26 cellular contexts compared by ENCODE assay signal in genomic region chr19:18768046-18768771, GRCh38. TPM values are rescaled to one million over a fixed set of nuclear protein-coding genes. Genes with fewer than 3 reads are reported as not detected.
A peak's percentile ranks its signal among the peaks of the same experiment; 100 is the strongest.
DNase-seq lines count a peak whose midpoint lies in the region; ATAC-seq, FAIRE-seq and TF ChIP-seq lines count a peak whose summit lies in the region.
"Had no signal": no experiment of that assay in that cellular context is flagged by ENCODE, and none has a peak within 500 bp of the region (broad histone marks: within the 10 kb centered on the region; RNA-seq: fewer than 3 reads in every experiment).

No MANE protein-coding gene starts in this region.

- WGBS in SK-N-SH (ENCODE audit: low lambda C conversion rate) = 83% methylated on average over 22 of the region's 30 CpGs
- 52 to 72% (median 63%) methylated on average over 5 to 30 of the region's 30 CpGs for WGBS in stomach, 5 donors
- 77 to 80% (median 80%) methylated on average over 22 to 30 of the region's 30 CpGs for WGBS in ovary, 3 donors

- peak overlapping the region in 1 of 2 experiments; percentile 13; a peak in 1 of 4 replicates for H3K27ac ChIP-seq in SK-N-SH (ENCODE audit: low read depth in 2 of 2, low read length in 1 of 2)
- H3K27ac ChIP-seq in SJCRH30 = peak overlapping the region; percentile 81
- H3K27ac ChIP-seq in kidney (ENCODE audit: low read depth in 2 of 2, low read length in 2 of 2) = no peak overlapping the region
- peak overlapping the region in 4 of 5 donors; percentile 40 to 70 (median 62) for H3K27ac ChIP-seq in stomach
- no peak overlapping the region for H3K27ac ChIP-seq in ovary
- H3K27ac ChIP-seq: A549, foreskin keratinocyte, parathyroid adenoma, skin epidermis had no signal

- peak; percentile 13; the same call in 1 of the 2 replicates for TF ChIP-seq CTCF in SK-N-SH (IDR thresholded peaks at IDR 0.05)
- no peak for TF ChIP-seq CTCF in kidney (IDR thresholded peaks at IDR 0.05; ENCODE audit: borderline replicate concordance, extremely low read depth, insufficient read depth)
- TF ChIP-seq CTCF in stomach (IDR thresholded peaks at IDR 0.05) = no peak
- TF ChIP-seq CTCF in ovary (IDR thresholded peaks at IDR 0.05) = no peak

- H3K36me3 ChIP-seq in SK-N-SH (replicated peaks in 1 of 2; ENCODE audit: control insufficient read depth in 1 of 2, insufficient read depth in 2 of 2, low read length in 1 of 2) (peaks cover 0 to 3% of the 10 kb centered on the region in 2 experiments), SJCRH30 (no peaks in the 10 kb centered on the region), kidney (ENCODE audit: control insufficient read depth in 1 of 2, insufficient read depth in 2 of 2, low read length in 2 of 2) (no peaks in the 10 kb centered on the region), stomach (peaks cover 0 to 9% (median 2%) of the 10 kb centered on the region in 4 donors), ovary (no peaks in the 10 kb centered on the region)
- H3K36me3 ChIP-seq: upper lobe of left lung had no signal

- H3K9ac ChIP-seq in SK-N-SH (no peak overlapping the region), kidney (ENCODE audit: low read length in 2 of 2) (no peak overlapping the region)
- H3K9ac ChIP-seq: parathyroid adenoma had no signal

- H3K79me2 ChIP-seq in SK-N-SH (ENCODE audit: insufficient read depth) = no peaks in the 10 kb centered on the region
- H3K79me2 ChIP-seq: parathyroid adenoma had no signal

- no peak for TF ChIP-seq EP300 in SK-N-SH (IDR thresholded peaks at IDR 0.05; ENCODE audit: borderline replicate concordance in 1 of 2, low read depth in 1 of 2, low read length in 1 of 2)
- TF ChIP-seq EP300 in stomach (IDR thresholded peaks at IDR 0.05) = no peak
- TF ChIP-seq EP300 in ovary (IDR thresholded peaks at IDR 0.05) = no peak

- no peak overlapping the region for H2AFZ ChIP-seq in SK-N-SH (ENCODE audit: low read depth)

- H3F3A ChIP-seq in SK-N-SH (replicated peaks; ENCODE audit: insufficient read depth) = peaks cover 28% of the 10 kb centered on the region

- no peak for ATAC-seq in SK-N-SH treated with all-trans-retinoic acid at 6 μM for 48 hours
- ATAC-seq: A549, foreskin keratinocyte, GM12878 had no signal

- intact Hi-C loops in kidney (cut with DNase I) = no loop called here
- intact Hi-C loops in stomach (cut with DNase I; ENCODE audit: low total_unique reads) = no loop called here
- intact Hi-C loops in ovary (cut with DNase I) = no loop called here

- POLR2A ChIA-PET in SK-N-SH (lab: Yijun Ruan, JAX) = no interaction called here

- H3K4me1 ChIP-seq in SK-N-SH (ENCODE audit: control insufficient read depth in 1 of 2, insufficient read depth in 2 of 2, low read depth in 1 of 2, low read length in 1 of 2) (peaks cover 20 to 45% of the 10 kb centered on the region in 2 experiments; a peak in 3 of 4 replicates), SJCRH30 (peaks cover 52% of the 10 kb centered on the region), kidney (ENCODE audit: control insufficient read depth in 1 of 2, insufficient read depth in 1 of 2, low read depth in 1 of 2, low read length in 2 of 2) (peaks cover 15 to 17% of the 10 kb centered on the region in 2 donors), stomach (peaks cover 10 to 50% (median 36%) of the 10 kb centered on the region in 4 donors), ovary (ENCODE audit: insufficient read depth) (no peaks in the 10 kb centered on the region)

- H4K20me1 ChIP-seq in SK-N-SH (ENCODE audit: insufficient read depth) = no peaks in the 10 kb centered on the region

- CTCF ChIA-PET in SK-N-SH (lab: Yijun Ruan, JAX) = interaction anchor here (0.9 to 3.9 kb wide), 6 partner anchors 10 to 79 kb away, joined by 3 to 21 read pairs (median 4); partner anchors contain the start of gene UPF1

- TF ChIP-seq POLR2A in stomach (IDR thresholded peaks at IDR 0.05) (no peak), ovary (IDR thresholded peaks at IDR 0.05) (no peak)

- no peak overlapping the region for H3K4me2 ChIP-seq in SK-N-SH
- H3K4me2 ChIP-seq: A549 had no signal

- H3K27me3 ChIP-seq in SK-N-SH (ENCODE audit: insufficient read depth) (no peaks in the 10 kb centered on the region), SJCRH30 (0 out of 2 replicates have a peak, but pooled peaks cover 4% of the 10 kb centered on the region), stomach (no peaks in the 10 kb centered on the region), ovary (no peaks in the 10 kb centered on the region)
- H3K27me3 ChIP-seq: upper lobe of left lung had no signal

- TF ChIP-seq RAD21 in SK-N-SH (IDR thresholded peaks at IDR 0.05; ENCODE audit: low read length) = no peak

- H3K9me2 ChIP-seq in SK-N-SH = no peaks in the 10 kb centered on the region

- H3K4me3 ChIP-seq in SK-N-SH (ENCODE audit: low read depth in 2 of 2, low read length in 1 of 2) = no peak overlapping the region
- peak overlapping the region; percentile 41 for H3K4me3 ChIP-seq in SJCRH30
- H3K4me3 ChIP-seq in kidney (ENCODE audit: low read length in 2 of 2) = no peak overlapping the region
- H3K4me3 ChIP-seq in stomach = no peak overlapping the region
- no peak overlapping the region for H3K4me3 ChIP-seq in ovary
- H3K4me3 ChIP-seq: A549, GM12878, skin epidermis, upper lobe of left lung had no signal

- no peak for FAIRE-seq in kidney (lab: Jason Lieb, UNC)
- FAIRE-seq: A549, GM12878, keratinocyte had no signal

- DNase-seq in SK-N-SH (peak; percentile 86), SJCRH30 (peak; percentile 87 to 89), kidney (peak; percentile 77), stomach (no peak), ovary (no peak), superior temporal gyrus (ENCODE audit: extremely low spot score) (no peak), GM03348 (ENCODE audit: low spot score) (no peak)
- DNase-seq: activated naive CD4-positive, alpha-beta T cell treated with Interleukin-2 at 50 U/mL for 16 hours; activated T-cell treated with anti-CD3 and anti-CD28 coated beads, Interleukin-2, amount 50 U/mL, for 24 hours; central memory CD4-positive, alpha-beta T cell; DMS 273 treated with DMSO at 0.1 percent for 48 hours; foreskin keratinocyte; GDM1; NCI-H1105; NCI-H748 treated with DMSO at 0.1 percent for 48 hours; stimulated activated CD4-positive, alpha-beta T cell treated with anti-CD3 and anti-CD28 coated beads, Interleukin-2, amount 100 ng/mL, for 48 hours; T-helper 9 cell had no signal

- H3K9me3 ChIP-seq in SK-N-SH (no peaks in the 10 kb centered on the region), SJCRH30 (replicated peaks) (no peaks in the 10 kb centered on the region), kidney (ENCODE audit: control insufficient read depth in 1 of 2, low read length in 2 of 2) (no peaks in the 10 kb centered on the region), stomach (no peaks in the 10 kb centered on the region), ovary (no peaks in the 10 kb centered on the region)
- H3K9me3 ChIP-seq: A549, upper lobe of left lung had no signal

TF ChIP-seq in SK-N-SH, 30 proteins besides CTCF, POLR2A, EP300 and RAD21 (continues in another document):
- TF ChIP-seq NRF1 (IDR thresholded peaks at IDR 0.05; ENCODE audit: low read depth, low read length) (no peak), GATA2 (CRISPR knock-in tag; IDR thresholded peaks at IDR 0.05) (no peak), RFX5 (IDR thresholded peaks at IDR 0.05; ENCODE audit: low read length) (no peak), RCOR1 (IDR thresholded peaks at IDR 0.05; ENCODE audit: low read length) (no peak), USF2 (IDR thresholded peaks at IDR 0.05; ENCODE audit: borderline replicate concordance, low read depth, low read length) (no peak), CHD2 (IDR thresholded peaks at IDR 0.05; ENCODE audit: low read length, partially characterized antibody) (no peak), EZH2phosphoT487 (IDR thresholded peaks at IDR 0.05; ENCODE audit: borderline replicate concordance, low read depth) (no peak), MXI1 (IDR thresholded peaks at IDR 0.05; ENCODE audit: low read depth, low read length) (no peak)

TF ChIP-seq in SK-N-SH treated with all-trans-retinoic acid at 6 μM for 48 hours, 23 proteins besides CTCF, POLR2A, EP300 and RAD21:
- TF ChIP-seq OSR1 (CRISPR knock-in tag; IDR thresholded peaks at IDR 0.05) (no peak), GLIS3 (CRISPR knock-in tag; IDR thresholded peaks at IDR 0.05) (no peak), ARNTL (CRISPR knock-in tag; IDR thresholded peaks at IDR 0.05; ENCODE audit: borderline replicate concordance, low read depth) (no peak), PATZ1 (CRISPR knock-in tag; IDR thresholded peaks at IDR 0.05; ENCODE audit: borderline replicate concordance) (no peak), ZNF70 (CRISPR knock-in tag; IDR thresholded peaks at IDR 0.05) (no peak), ISL1 (CRISPR knock-in tag; IDR thresholded peaks at IDR 0.05) (no peak), BACH2 (CRISPR knock-in tag; IDR thresholded peaks at IDR 0.05; ENCODE audit: borderline replicate concordance) (no peak)

RNA-seq across cellular contexts. Expression of gene COMP, which starts 22.9 kb away (rescaled TPM):
- polyA plus RNA-seq in SK-N-SH (2012; rRNA removed) = 0.26 and 0.42 TPM in 2 replicates
- 0.15 and 0.17 TPM in 2 replicates for polyA plus RNA-seq in SK-N-SH (2012; cell fraction: cytosol; rRNA removed)
- polyA plus RNA-seq in SK-N-SH (2012; cell fraction: nucleus; rRNA removed) = 0.35 and 1.6 TPM in 2 replicates
- total RNA-seq in SJCRH30 (2014; rRNA removed; shearing (Covaris generic)) = not detected in 2 replicates
- total RNA-seq in kidney = 33.2 TPM
- polyA plus RNA-seq in kidney (ENCODE audit: insufficient read depth, low read depth, low replicate concordance) = 1.8 TPM
- 1 to 10 TPM in 1 of 5 donors, not detected in 4; 1.4 TPM for total RNA-seq in stomach
- 1 to 10 TPM in 2 of 3 donors, under 1 TPM in 1; 0.62 to 4.1 (median 1.8) TPM for polyA plus RNA-seq in stomach
- under 1 TPM in 4 of 7 donors, not detected in 3; 0.17 to 0.92 (median 0.52) TPM for total RNA-seq in ovary
- under 1 TPM; 0.08 to 0.35 TPM for polyA plus RNA-seq in ovary
- total RNA-seq: epithelial cell of proximal tubule, foreskin keratinocyte, GM12878, myocyte had no signal
- polyA plus RNA-seq: A549, foreskin keratinocyte, keratinocyte had no signal

Comparison
In these comparisons a context has a peak if more than half of its experiments do, and no peak if none do; other contexts are left out.
1. DNase-seq: peak in SK-N-SH (single experiment), SJCRH30 (2 of 2) and kidney (single experiment); none in stomach (single experiment), ovary (0 of 5), superior temporal gyrus (single experiment) and GM03348 (single experiment).
2. H3K27ac ChIP-seq: peak in SJCRH30 (single experiment) and stomach (4 of 5); none in kidney (0 of 2) and ovary (0 of 2).
3. RNA of gene COMP, which starts 22.9 kb away (total RNA-seq): 33.2 TPM in kidney (single experiment); 0.17 to 0.92 TPM in ovary, not detected in SJCRH30 and 1.4 TPM in stomach; every median in the first group is over 10 times any median in the second.